ENCODE assay signal across 18 cellular contexts in the genomic region with DNA sequence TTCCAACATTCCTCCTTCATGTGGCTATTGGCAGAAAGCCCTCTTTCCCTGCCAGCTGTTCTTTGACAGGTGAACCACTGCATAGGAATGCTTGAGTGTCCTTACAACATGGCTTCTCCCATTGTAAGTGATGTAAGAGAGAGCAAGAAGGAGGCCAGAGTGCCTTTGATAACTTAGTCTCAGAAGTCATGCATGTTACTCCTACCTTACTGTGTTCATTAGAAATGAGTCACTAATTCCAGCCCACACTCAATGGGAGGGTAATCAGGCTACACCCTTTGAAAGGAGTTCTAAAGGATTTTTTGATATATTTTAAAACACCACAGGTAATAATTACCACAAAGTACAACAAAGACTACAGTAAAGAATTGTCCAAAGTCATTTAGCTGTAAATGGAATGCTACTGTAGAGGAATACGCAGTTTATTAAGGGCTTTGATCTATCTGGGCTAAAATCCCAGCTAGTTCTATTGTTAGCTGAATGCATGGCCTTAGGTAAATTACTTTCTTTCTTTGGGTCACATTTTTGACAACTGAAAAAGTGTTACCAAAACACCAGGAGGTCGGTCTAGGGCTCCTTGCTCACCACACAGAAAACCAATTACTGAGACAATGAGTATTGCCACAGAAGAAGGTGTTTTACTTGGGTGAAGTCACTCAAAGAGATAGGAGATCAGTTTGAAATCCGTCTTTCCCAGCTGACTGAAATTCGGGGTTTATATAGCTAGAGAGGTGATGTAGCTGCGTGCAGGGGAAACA.
A peak's percentile ranks its signal among the peaks of the same experiment; 100 is the strongest.
DNase-seq lines count a peak whose midpoint lies in the region; ATAC-seq and TF ChIP-seq lines count a peak whose summit lies in the region.
"Had no signal": no experiment of that assay in that cellular context is flagged by ENCODE, and none has a peak within 500 bp of the region (broad histone marks: within the 10 kb centered on the region; RNA-seq: fewer than 3 reads in every experiment).

No MANE protein-coding gene starts in this region.

- H3K4me1 Mint-ChIP-seq in activated naive CD4-positive, alpha-beta T cell treated with anti-CD3 and anti-CD28 coated beads for 36 hours (ENCODE audit: low read depth) = no peaks in the 10 kb centered on the region

- H3K27ac ChIP-seq in SJCRH30 (no peak overlapping the region), ectodermal cell (ENCODE audit: insufficient read depth, low read depth, low read length, poor library complexity, severe bottlenecking) (peak overlapping the region; percentile 56)
- H3K27ac ChIP-seq: BLaER1 treated with 17β-estradiol and CSF1 and Interleukin-3, amounts not matched to agents 10 nM and 100 nM; SJSA1 had no signal

- ATAC-seq in SK-N-SH treated with all-trans-retinoic acid at 6 μM for 48 hours = no peak
- ATAC-seq: PC-3 had no signal

- 69 to 73% methylated on average over 5 of the region's 5 CpGs for WGBS in ectodermal cell, 2 experiments

- H3K4me3 Mint-ChIP-seq in activated naive CD4-positive, alpha-beta T cell treated with anti-CD3 and anti-CD28 coated beads for 36 hours = no peak overlapping the region

- in situ Hi-C loops in Caki2 (cut with HindIII; ENCODE audit: low pct_unique_long_range_greater_than_20kb, low sequenced_read_pairs) = no loop called here

- no peaks in the 10 kb centered on the region for H3K27me3 ChIP-seq in SJCRH30
- no peaks in the 10 kb centered on the region for H3K27me3 ChIP-seq in ectodermal cell (ENCODE audit: control insufficient read depth, insufficient read depth, low read length, poor library complexity, severe bottlenecking)
- H3K27me3 ChIP-seq: BLaER1 treated with 17β-estradiol and CSF1 and Interleukin-3, amounts not matched to agents 10 nM and 100 nM; SJSA1 had no signal

- CTCF ChIA-PET in activated naive CD4-positive, alpha-beta T cell treated with anti-CD3 and anti-CD28 coated beads for 36 hours (lab: Charles Lee) = no interaction called here

- H3K4me1 ChIP-seq in SJCRH30 (no peaks in the 10 kb centered on the region), ectodermal cell (ENCODE audit: control insufficient read depth, insufficient read depth, low read length) (no peaks in the 10 kb centered on the region)
- H3K4me1 ChIP-seq: BLaER1 treated with 17β-estradiol and CSF1 and Interleukin-3, amounts not matched to agents 10 nM and 100 nM; SJSA1 had no signal

- H3K36me3 ChIP-seq in SJCRH30 (no peaks in the 10 kb centered on the region), ectodermal cell (ENCODE audit: control insufficient read depth, insufficient read depth, low read length) (no peaks in the 10 kb centered on the region)
- H3K36me3 ChIP-seq: BLaER1 treated with 17β-estradiol and CSF1 and Interleukin-3, amounts not matched to agents 10 nM and 100 nM; SJSA1 had no signal

- peaks cover 11% of the 10 kb centered on the region for H3K9me3 Mint-ChIP-seq in activated naive CD4-positive, alpha-beta T cell treated with anti-CD3 and anti-CD28 coated beads for 36 hours

- H3K27ac Mint-ChIP-seq in activated naive CD4-positive, alpha-beta T cell treated with anti-CD3 and anti-CD28 coated beads for 36 hours = no peak overlapping the region

- no peaks in the 10 kb centered on the region for H3K36me3 Mint-ChIP-seq in activated naive CD4-positive, alpha-beta T cell treated with anti-CD3 and anti-CD28 coated beads for 36 hours (ENCODE audit: low read depth)

- H3K27me3 Mint-ChIP-seq in activated naive CD4-positive, alpha-beta T cell treated with anti-CD3 and anti-CD28 coated beads for 36 hours (ENCODE audit: low read depth) = peaks cover 3% of the 10 kb centered on the region

- no peak overlapping the region for H3K4me3 ChIP-seq in SJCRH30
- no peak overlapping the region for H3K4me3 ChIP-seq in ectodermal cell (ENCODE audit: insufficient read depth, low read depth, low read length)
- H3K4me3 ChIP-seq: BLaER1 treated with 17β-estradiol and CSF1 and Interleukin-3, amounts not matched to agents 10 nM and 100 nM; SJSA1 had no signal

- peak; percentile 66 for DNase-seq in Caki2 (ENCODE audit: low read depth)
- peak; percentile 4 to 8 for DNase-seq in SJCRH30
- peak; percentile 24 for DNase-seq in left kidney (ENCODE audit: low read depth, low spot score)
- no peak for DNase-seq in activated naive CD4-positive, alpha-beta T cell treated with anti-CD3 and anti-CD28 coated beads for 36 hours
- DNase-seq in HPDE6-E6E7 (ENCODE audit: extremely low spot score) = no peak
- no peak for DNase-seq in epidermal melanocyte (ENCODE audit: insufficient read length, low spot score)
- DNase-seq: EL, HCEC 1CT, NCI-H1105 treated with DMSO at 0.1 percent for 48 hours, NCI-H1694 treated with DMSO at 0.1 percent for 48 hours, NCI-H2107, NCI-H345, NCI-H526, PC-3 had no signal

- H3K9me3 ChIP-seq in SJCRH30 (replicated peaks) = no peaks in the 10 kb centered on the region
- peaks cover 2% of the 10 kb centered on the region for H3K9me3 ChIP-seq in ectodermal cell (ENCODE audit: control insufficient read depth, low read length)
- H3K9me3 ChIP-seq: BLaER1 treated with 17β-estradiol and CSF1 and Interleukin-3, amounts not matched to agents 10 nM and 100 nM; SJSA1 had no signal

- intact Hi-C loops in activated naive CD4-positive, alpha-beta T cell treated with anti-CD3 and anti-CD28 coated beads for 36 hours (cut with micrococcal nuclease) = no loop called here

TF ChIP-seq in SK-N-SH treated with all-trans-retinoic acid at 6 μM for 48 hours, 23 proteins besides CTCF, POLR2A, EP300 and RAD21:
- TF ChIP-seq ZNF70 (CRISPR knock-in tag; IDR thresholded peaks at IDR 0.05) (no peak), ZFP3 (CRISPR knock-in tag; IDR thresholded peaks at IDR 0.05) (no peak), SNAI2 (CRISPR knock-in tag; IDR thresholded peaks at IDR 0.05) (no peak), BACH2 (CRISPR knock-in tag; IDR thresholded peaks at IDR 0.05; ENCODE audit: borderline replicate concordance) (no peak)

Comparison
In these comparisons a context has a peak if more than half of its experiments do, and no peak if none do; other contexts are left out.
1. DNase-seq: peak in Caki2 (single experiment), SJCRH30 (2 of 2) and left kidney (single experiment); none in activated naive CD4-positive, alpha-beta T cell treated with anti-CD3 and anti-CD28 coated beads for 36 hours (single experiment), HPDE6-E6E7 (single experiment) and epidermal melanocyte (single experiment).